1 cellular context compared by ENCODE assay signal in genomic region chr13:46176756-46177155, GRCh38.
TF ChIP-seq lines count a peak whose summit lies in the region.

No MANE protein-coding gene starts in this region.

TF ChIP-seq in GM12878, 131 proteins besides CTCF, POLR2A, EP300 and RAD21 (continued from another document and continues in another):
- TF ChIP-seq ZBTB33 (IDR thresholded peaks at IDR 0.05) (no peak), CHD1 (IDR thresholded peaks at IDR 0.05; ENCODE audit: low read depth, low read length) (peak; percentile 78; the same call in 1 of the 2 replicates), NFXL1 (IDR thresholded peaks at IDR 0.05; ENCODE audit: borderline replicate concordance) (no peak), SMARCA5 (IDR thresholded peaks at IDR 0.05) (0 out of 2 replicates have a peak, but pooled peaks have one; percentile 51), USF2 (IDR thresholded peaks at IDR 0.05; ENCODE audit: borderline replicate concordance, low read depth, low read length) (no peak), HCFC1 (IDR thresholded peaks at IDR 0.05; ENCODE audit: low read length) (no peak), NRF1 (conservative IDR thresholded peaks at IDR 0.05; ENCODE audit: low read depth, low read length) (no peak), FOS (IDR thresholded peaks at IDR 0.05; ENCODE audit: borderline replicate concordance, extremely low read depth, insufficient read length) (no peak), MYC (IDR thresholded peaks at IDR 0.05; ENCODE audit: insufficient read depth, insufficient read length, insufficient replicate concordance, low read length, severe bottlenecking) (no peak), BCL11A (IDR thresholded peaks at IDR 0.05; ENCODE audit: low read depth, low read length) (peak; percentile 28; the same call in 1 of the 2 replicates), NFYA (IDR thresholded peaks at IDR 0.05; ENCODE audit: borderline replicate concordance, low read depth, low read length) (no peak), JUNB (IDR thresholded peaks at IDR 0.05) (no peak), BHLHE40 (IDR thresholded peaks at IDR 0.05; ENCODE audit: borderline replicate concordance in 1 of 2, low read depth in 2 of 2, low read length in 1 of 2) (no peak), JUND (IDR thresholded peaks at IDR 0.05; ENCODE audit: low read depth, low read length) (no peak), SIX5 (IDR thresholded peaks at IDR 0.05; ENCODE audit: low read depth, low read length, severe bottlenecking) (no peak), MEF2A (IDR thresholded peaks at IDR 0.05; ENCODE audit: insufficient read depth, low read depth, low read length) (peak; percentile 65; the same call in 1 of the 2 replicates), NR2C1 (IDR thresholded peaks at IDR 0.05) (no peak), BRCA1 (IDR thresholded peaks at IDR 0.05; ENCODE audit: low read depth, low read length) (no peak), EED (IDR thresholded peaks at IDR 0.05; ENCODE audit: low read depth) (peak; percentile 73), CEBPZ (IDR thresholded peaks at IDR 0.05; ENCODE audit: low read depth, low read length) (no peak), KLF5 (IDR thresholded peaks at IDR 0.05; ENCODE audit: partially characterized antibody) (no peak), ZNF687 (IDR thresholded peaks at IDR 0.05) (no peak), E2F8 (IDR thresholded peaks at IDR 0.05; ENCODE audit: low read depth, partially characterized antibody) (no peak), RELA (IDR thresholded peaks at IDR 0.05; ENCODE audit: borderline replicate concordance, partially characterized antibody) (no peak), HDGF (IDR thresholded peaks at IDR 0.05) (peak; percentile 80), FOXK2 (IDR thresholded peaks at IDR 0.05) (no peak), TCF7 (IDR thresholded peaks at IDR 0.05; ENCODE audit: borderline replicate concordance) (no peak), ZNF274 (IDR thresholded peaks at IDR 0.05; ENCODE audit: insufficient read depth, insufficient read length) (no peak), ZNF217 (IDR thresholded peaks at IDR 0.05) (no peak), ASH2L (IDR thresholded peaks at IDR 0.05; ENCODE audit: borderline replicate concordance, low read depth) (no peak), ZBTB11 (CRISPR knock-in tag; IDR thresholded peaks at IDR 0.05) (peak; percentile 43; the same call in 1 of the 2 replicates), POLR2AphosphoS5 (IDR thresholded peaks at IDR 0.05; ENCODE audit: low read length) (peak; percentile 87), IRF4 (IDR thresholded peaks at IDR 0.05; ENCODE audit: low read depth, low read length) (0 out of 2 replicates have a peak, but pooled peaks have one; percentile 47), ZNF24 (IDR thresholded peaks at IDR 0.05) (peak; percentile 90), ELK1 (IDR thresholded peaks at IDR 0.05; ENCODE audit: low read depth, low read length) (peak; percentile 73), CBX3 (IDR thresholded peaks at IDR 0.05; ENCODE audit: borderline replicate concordance, low read depth) (no peak), MEF2B (IDR thresholded peaks at IDR 0.05; ENCODE audit: partially characterized antibody, poor library complexity, severe bottlenecking) (peak; percentile 48), EZH2 (IDR thresholded peaks at IDR 0.05; ENCODE audit: borderline replicate concordance, control insufficient read depth, low read depth, low read length) (no peak), CREM (IDR thresholded peaks at IDR 0.05; ENCODE audit: low read depth) (peak; percentile 26; the same call in 1 of the 2 replicates), IRF5 (IDR thresholded peaks at IDR 0.05; ENCODE audit: borderline replicate concordance) (no peak), ZBED1 (IDR thresholded peaks at IDR 0.05; ENCODE audit: borderline replicate concordance) (peak; percentile 60; the same call in 1 of the 2 replicates), BACH1 (IDR thresholded peaks at IDR 0.05; ENCODE audit: borderline replicate concordance) (no peak; the same call in 1 of the 2 replicates)
